Comparison of ENCODE assay signal across 9 cellular contexts in the genomic region with DNA sequence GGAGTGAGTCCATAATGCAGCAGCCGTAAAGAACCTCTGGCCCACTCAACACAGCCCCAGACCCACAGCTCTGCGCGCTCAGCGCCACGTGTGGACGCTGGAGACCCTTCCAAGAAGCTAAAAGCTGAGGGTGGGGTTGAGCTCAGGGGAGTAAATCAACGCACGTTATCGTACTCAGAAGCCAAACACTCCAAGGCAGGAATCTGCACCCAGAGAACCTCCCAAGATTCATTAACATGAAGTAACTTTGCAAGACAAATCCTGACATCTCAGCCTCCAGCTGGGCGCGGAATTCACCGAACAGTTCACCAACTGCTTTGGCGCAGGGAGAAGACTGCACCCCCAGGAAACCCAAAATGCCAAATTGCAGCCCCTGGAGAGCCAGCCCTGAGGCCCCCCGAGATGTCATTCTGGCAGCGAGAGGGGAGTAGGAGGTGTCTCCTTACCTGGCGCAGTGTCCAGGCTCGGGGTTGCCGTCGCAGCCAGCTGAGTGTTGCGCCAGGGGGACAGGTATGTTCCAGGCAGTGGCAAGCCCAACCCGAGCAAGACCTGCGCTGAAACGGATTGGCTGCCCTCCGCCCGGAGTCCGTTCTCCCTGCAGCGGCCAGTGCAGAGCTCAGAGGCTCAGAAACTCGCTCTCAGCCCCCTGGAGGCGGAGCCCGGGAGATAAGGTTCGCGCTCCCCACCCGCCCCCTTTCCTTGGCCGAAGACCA. TPM values are rescaled to one million over a fixed set of nuclear protein-coding genes. Genes with fewer than 3 reads are reported as not detected.
A peak's percentile ranks its signal among the peaks of the same experiment; 100 is the strongest.
DNase-seq lines count a peak whose midpoint lies in the region; TF ChIP-seq lines count a peak whose summit lies in the region.
"Had no signal": no experiment of that assay in that cellular context is flagged by ENCODE, and none has a peak within 500 bp of the region (broad histone marks: within the 10 kb centered on the region; RNA-seq: fewer than 3 reads in every experiment).

COL21A1 (minus strand) TSS at position 640 of the 713 bp plus-strand sequence. CDS start 64,962 bp downstream, outside the sequence.

- H2AFZ ChIP-seq in smooth muscle cell (ENCODE audit: low read depth) = peak within 1 kb of the TSS; percentile 81

- H3K27ac ChIP-seq in breast epithelium (no peak within 1 kb of the TSS), smooth muscle cell (ENCODE audit: low read depth) (no peak within 1 kb of the TSS)
- H3K27ac ChIP-seq: VCaP had no signal

- peak within 1 kb of the TSS; percentile 40 to 66 (median 43) for H3K4me3 ChIP-seq in breast epithelium
- peak within 1 kb of the TSS; percentile 67 for H3K4me3 ChIP-seq in smooth muscle cell

- no peaks in the 10 kb centered on the region for H3K4me1 ChIP-seq in breast epithelium
- peaks cover 5% of the 10 kb centered on the region for H3K4me1 ChIP-seq in smooth muscle cell (ENCODE audit: low read depth)

- intact Hi-C loops in breast epithelium (cut with DNase I; ENCODE audit: low total_unique reads) = no loop called here

- H3K27me3 ChIP-seq in breast epithelium (no peaks in the 10 kb centered on the region), smooth muscle cell (ENCODE audit: low read depth) (no peaks in the 10 kb centered on the region)

- WGBS in smooth muscle cell (ENCODE audit: low lambda C conversion rate) = 2% methylated on average over 34 of the region's 34 CpGs

- no peaks in the 10 kb centered on the region for H3K9me3 ChIP-seq in breast epithelium
- H3K9me3 ChIP-seq in smooth muscle cell (replicated peaks; ENCODE audit: low read depth) = no peaks in the 10 kb centered on the region

- TF ChIP-seq CTCF in breast epithelium (IDR thresholded peaks at IDR 0.05) = no peak
- TF ChIP-seq CTCF in smooth muscle cell (IDR thresholded peaks at IDR 0.05; ENCODE audit: borderline replicate concordance, insufficient read depth, poor library complexity, severe bottlenecking) = peak; percentile 31

- no peaks in the 10 kb centered on the region for H3K36me3 ChIP-seq in breast epithelium
- no peaks in the 10 kb centered on the region for H3K36me3 ChIP-seq in smooth muscle cell (ENCODE audit: low read depth)

- no peaks in the 10 kb centered on the region for H3K79me2 ChIP-seq in smooth muscle cell (ENCODE audit: low read depth)

- TF ChIP-seq POLR2A in breast epithelium (IDR thresholded peaks at IDR 0.05) = no peak

- peak; percentile 23 for DNase-seq in HT-29 (ENCODE audit: low spot score)
- DNase-seq in breast epithelium (ENCODE audit: low spot score in 2 of 2) = peak in 1 of 2 donors; percentile 17
- peak; percentile 91 for DNase-seq in iPS-NIHi7 (ENCODE audit: extremely low spot score)
- peak; percentile 14 for DNase-seq in smooth muscle cell (lab: John Stamatoyannopoulos, UW; ENCODE audit: unreplicated experiment)
- no peak for DNase-seq in mesenteric fat pad (ENCODE audit: low spot score)
- DNase-seq in NCI-H2081 (lab: John Stamatoyannopoulos, UW) = no peak
- no peak for DNase-seq in AG08396 (ENCODE audit: low spot score)
- no peak for DNase-seq in activated gamma-delta T cell (lab: John Stamatoyannopoulos, UW)

- no peak within 1 kb of the TSS for H3K9ac ChIP-seq in smooth muscle cell (ENCODE audit: low read depth)

- H3K4me2 ChIP-seq in smooth muscle cell = peak within 1 kb of the TSS; percentile 90

- H3F3A ChIP-seq in smooth muscle cell (ENCODE audit: low read depth) = no peaks in the 10 kb centered on the region

- no peaks in the 10 kb centered on the region for H4K20me1 ChIP-seq in smooth muscle cell (ENCODE audit: low read depth)

RNA-seq across cellular contexts. Expression of gene COL21A1, which starts in this region (rescaled TPM):
- total RNA-seq in HT-29 (2014; rRNA removed; shearing (Covaris generic)) = 0.18 TPM in 1 of 2 replicates, not detected in the other
- total RNA-seq in breast epithelium (1 to 10 TPM in 2 of 3 donors, under 1 TPM in 1; 0.80 to 2.9 (median 1.5) TPM), smooth muscle cell (5.8 and 15.1 TPM in 2 replicates), mesenteric fat pad (1.3 TPM)
- 7.0 and 8.2 TPM in 2 replicates for polyA plus RNA-seq in smooth muscle cell

Comparison
In these comparisons a context has a peak if more than half of its experiments do, and no peak if none do; other contexts are left out.
1. Peak in DNase-seq in HT-29; RNA of the gene not detected or under 1 TPM.
2. DNase-seq: peak in iPS-NIHi7 (single experiment) and smooth muscle cell (single experiment); none in mesenteric fat pad (single experiment), NCI-H2081 (0 of 2), AG08396 (single experiment) and activated gamma-delta T cell (single experiment).